23 cellular contexts compared by ENCODE assay signal in the genomic region with DNA sequence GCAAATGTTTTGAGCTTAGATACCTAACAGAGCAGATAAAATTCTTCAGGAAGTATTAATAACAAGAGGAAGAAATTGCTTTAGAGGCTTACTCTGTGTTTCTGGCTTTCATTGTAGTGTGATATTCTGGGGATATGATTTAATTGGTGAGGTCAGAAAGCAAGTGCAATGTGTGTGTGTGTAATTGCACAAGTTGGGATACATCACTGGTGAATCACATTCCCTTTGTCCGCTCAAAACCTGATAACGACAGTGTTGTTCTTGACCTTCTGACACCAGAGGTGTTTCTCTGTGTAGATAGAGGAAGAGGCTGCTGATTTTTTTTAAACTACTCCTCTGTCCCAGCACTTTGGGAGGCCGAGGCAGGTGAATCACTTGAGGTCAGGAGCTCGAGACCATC.
"Had no signal": no experiment of that assay in that cellular context is flagged by ENCODE, and none has a peak within 500 bp of the region (broad histone marks: within the 10 kb centered on the region; RNA-seq: fewer than 3 reads in every experiment).

No MANE protein-coding gene starts in this region.

- H3K27ac ChIP-seq: foreskin keratinocyte, gastroesophageal sphincter, neutrophil, pancreas, sigmoid colon, stomach, thyroid gland had no signal

- H3K4me1 ChIP-seq: foreskin keratinocyte, gastroesophageal sphincter, pancreas, sigmoid colon, stomach, thyroid gland had no signal

- H3K9me3 ChIP-seq: gastroesophageal sphincter, mucosa of descending colon, neutrophil, pancreas, sigmoid colon, stomach, thyroid gland had no signal

- H3K27me3 ChIP-seq: foreskin keratinocyte, gastroesophageal sphincter, sigmoid colon, thyroid gland had no signal

- H3K4me3 ChIP-seq: gastroesophageal sphincter, mucosa of descending colon, pancreas, sigmoid colon, stomach, thyroid gland had no signal

- H3K36me3 ChIP-seq: gastroesophageal sphincter, neutrophil, pancreas, sigmoid colon, stomach, thyroid gland had no signal

- DNase-seq: cortex of kidney; effector memory CD8-positive, alpha-beta T cell; erythroblast; foreskin keratinocyte; hypothalamus; immature natural killer cell; islet precursor cell; kidney glomerular epithelial cell; mesenchymal stem cell; mucosa of descending colon; naive B cell; pancreas; sigmoid colon; stimulated activated CD4-positive, alpha-beta T cell treated with anti-CD3 and anti-CD28 coated beads, Interleukin-2, amount 100 ng/mL, for 24 hours; stimulated activated CD4-positive, alpha-beta T cell treated with anti-CD3 and anti-CD28 coated beads, Interleukin-4, amount 100 ng/mL, for 24 hours; stimulated activated naive CD4-positive, alpha-beta T cell treated with Interleukin-2 at 50 U/mL for 16 hours; stomach; thyroid gland; trophoblast cell had no signal

- ATAC-seq: effector memory CD8-positive, alpha-beta T cell; foreskin keratinocyte; gastroesophageal sphincter; mucosa of descending colon; natural killer cell treated with Interleukin-12 subunit alpha and Interleukin-12 subunit beta and Interleukin-15 and Interleukin-18, amount 100 ng/mL, for 72 hours; pancreas; stimulated activated effector memory CD8-positive, alpha-beta T cell treated with anti-CD3 and anti-CD28 coated beads, Interleukin-12 subunit alpha, Interleukin-12 subunit beta, amount 100 ng/mL, for 72 hours had no signal
